In the genomic region with DNA sequence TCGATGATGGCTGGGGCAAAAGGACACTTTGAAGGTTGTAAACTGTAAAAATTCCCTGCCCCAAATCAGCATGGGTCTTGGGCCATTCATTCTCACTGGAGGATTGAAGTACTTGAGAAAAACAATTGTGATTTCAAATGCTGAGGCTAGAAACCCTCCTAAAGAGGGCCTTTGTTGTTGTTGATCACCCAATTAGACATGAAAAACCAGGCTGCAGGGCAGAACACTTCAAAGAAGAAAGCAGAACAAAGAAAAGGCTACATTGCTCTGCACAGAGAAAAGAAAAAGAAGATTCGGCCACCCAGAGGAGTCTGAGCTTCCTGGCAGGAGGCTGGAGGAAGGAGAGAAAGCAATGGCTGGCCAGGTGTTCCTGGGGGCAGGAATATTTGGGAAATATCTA, we compare ENCODE assay signal across 15 cellular contexts.
DNase-seq lines count a peak whose midpoint lies in the region; ATAC-seq and TF ChIP-seq lines count a peak whose summit lies in the region.
"Had no signal": no experiment of that assay in that cellular context is flagged by ENCODE, and none has a peak within 500 bp of the region (broad histone marks: within the 10 kb centered on the region; RNA-seq: fewer than 3 reads in every experiment).

No MANE protein-coding gene starts in this region.

- no peaks in the 10 kb centered on the region for H4K20me1 ChIP-seq in GM23338 (replicated peaks; ENCODE audit: insufficient read depth)
- H4K20me1 ChIP-seq: BLaER1 treated with 17β-estradiol and CSF1 and Interleukin-3, amounts not matched to agents 10 nM and 100 nM had no signal

- no peak overlapping the region for H3K27ac ChIP-seq in GM23338 (ENCODE audit: low read depth)
- peak overlapping the region; percentile 67; the same call in 1 of the 2 replicates for H3K27ac ChIP-seq in HUES6 (ENCODE audit: low read depth, low read length)
- H3K27ac ChIP-seq in endodermal cell (ENCODE audit: low read depth, low read length): no peak overlapping the region
- H3K27ac ChIP-seq: BLaER1 treated with 17β-estradiol and CSF1 and Interleukin-3, amounts not matched to agents 10 nM and 100 nM had no signal

- H2AFZ ChIP-seq in GM23338: no peak overlapping the region

- no peak overlapping the region for H3K4me2 ChIP-seq in GM23338
- H3K4me2 ChIP-seq: BLaER1 treated with 17β-estradiol and CSF1 and Interleukin-3, amounts not matched to agents 10 nM and 100 nM had no signal

- no peaks in the 10 kb centered on the region for H3K9me2 ChIP-seq in GM23338 (ENCODE audit: insufficient read depth)

- ATAC-seq in GM23338 (peak; percentile 87), HG03025 (IDR thresholded peaks at IDR 0.05; ENCODE audit: low FRiP score, unreplicated experiment) (no peak), HG03571 (IDR thresholded peaks at IDR 0.05; ENCODE audit: unreplicated experiment) (no peak)
- ATAC-seq: GM12878, HCT116, K562 had no signal

- H3K4me1 Mint-ChIP-seq in GM23338 (peaks cover 21% of the 10 kb centered on the region), endodermal cell (peaks cover 10% of the 10 kb centered on the region)
- H3K4me1 Mint-ChIP-seq: CD4-positive, CD25-positive, alpha-beta regulatory T cell had no signal

- peak; percentile 63 for DNase-seq in GM23338 (ENCODE audit: low spot score)
- DNase-seq in endodermal cell: peak; percentile 75
- peak; percentile 34 for DNase-seq in iPS-NIHi7 (ENCODE audit: extremely low spot score)
- no peak for DNase-seq in NCI-H446 treated with DMSO at 0.1 percent for 48 hours (lab: John Stamatoyannopoulos, UW)
- no peak for DNase-seq in UCSD-AML1 (lab: John Stamatoyannopoulos, UW; ENCODE audit: unreplicated experiment)
- DNase-seq: ACHN; CD4-positive, CD25-positive, alpha-beta regulatory T cell; GOT3 had no signal

- H3K79me2 ChIP-seq in GM23338 (replicated peaks; ENCODE audit: insufficient read depth): no peaks in the 10 kb centered on the region

- 60 to 67% methylated on average over 1 to 2 of the region's 2 CpGs for WGBS in endodermal cell (ENCODE audit: insufficient coverage in 1 of 2, insufficient read length in 1 of 2), 2 experiments

- H3K27ac Mint-ChIP-seq in GM23338 (no peak overlapping the region), endodermal cell (no peak overlapping the region)
- H3K27ac Mint-ChIP-seq: CD4-positive, CD25-positive, alpha-beta regulatory T cell had no signal

- no peaks in the 10 kb centered on the region for H3F3A ChIP-seq in GM23338 (replicated peaks; ENCODE audit: low read depth)

- H3K4me3 ChIP-seq in GM23338: no peak overlapping the region
- H3K4me3 ChIP-seq in HUES6 (ENCODE audit: low read depth, low read length): peak overlapping the region; percentile 41; the same call in 1 of the 2 replicates
- no peak overlapping the region for H3K4me3 ChIP-seq in endodermal cell (ENCODE audit: low read length)
- H3K4me3 ChIP-seq: BLaER1 treated with 17β-estradiol and CSF1 and Interleukin-3, amounts not matched to agents 10 nM and 100 nM; GM12878; K562 had no signal

- H3K9ac ChIP-seq in HUES6 (ENCODE audit: low read length) (peak overlapping the region; percentile 72), endodermal cell (ENCODE audit: extremely low read depth, low read length, poor library complexity, severe bottlenecking) (no peak overlapping the region)
- H3K9ac ChIP-seq: BLaER1 treated with 17β-estradiol and CSF1 and Interleukin-3, amounts not matched to agents 10 nM and 100 nM had no signal

- peaks cover 11% of the 10 kb centered on the region for H3K27me3 Mint-ChIP-seq in GM23338 (ENCODE audit: insufficient read depth, low read depth, poor library complexity)
- peaks cover 2% of the 10 kb centered on the region for H3K27me3 Mint-ChIP-seq in endodermal cell (ENCODE audit: insufficient read depth)

- H3K36me3 Mint-ChIP-seq in GM23338 (ENCODE audit: low read depth) (peaks cover 39% of the 10 kb centered on the region), endodermal cell (ENCODE audit: low read depth) (no peaks in the 10 kb centered on the region)
- H3K36me3 Mint-ChIP-seq: CD4-positive, CD25-positive, alpha-beta regulatory T cell had no signal

- peaks cover 36% of the 10 kb centered on the region for H3K9me3 Mint-ChIP-seq in GM23338
- H3K9me3 Mint-ChIP-seq in endodermal cell: peaks cover 18% of the 10 kb centered on the region

- peaks cover 19% of the 10 kb centered on the region for H3K36me3 ChIP-seq in GM23338 (ENCODE audit: insufficient read depth)
- H3K36me3 ChIP-seq in HUES6 (ENCODE audit: control insufficient read depth, insufficient read depth, low read length): no peaks in the 10 kb centered on the region
- H3K36me3 ChIP-seq in endodermal cell (ENCODE audit: control insufficient read depth, insufficient read depth, low read length): no peaks in the 10 kb centered on the region

- H3K4me3 Mint-ChIP-seq in GM23338 (no peak overlapping the region), endodermal cell (no peak overlapping the region)
- H3K4me3 Mint-ChIP-seq: CD4-positive, CD25-positive, alpha-beta regulatory T cell had no signal

- H3K27me3 ChIP-seq in GM23338 (ENCODE audit: insufficient read depth) (peaks cover 5% of the 10 kb centered on the region; the same call in 1 of the 2 replicates), HUES6 (ENCODE audit: control insufficient read depth, insufficient read depth, low read length) (no peaks in the 10 kb centered on the region; the same call in 1 of the 2 replicates), endodermal cell (ENCODE audit: control insufficient read depth, insufficient read depth, low read length, poor library complexity, severe bottlenecking) (no peaks in the 10 kb centered on the region)
- H3K27me3 ChIP-seq: BLaER1 treated with 17β-estradiol and CSF1 and Interleukin-3, amounts not matched to agents 10 nM and 100 nM had no signal

- H3K4me1 ChIP-seq in GM23338 (ENCODE audit: insufficient read depth) (peaks cover 23% of the 10 kb centered on the region), HUES6 (ENCODE audit: control insufficient read depth, insufficient read depth, low read length) (peaks cover 33% of the 10 kb centered on the region), endodermal cell (ENCODE audit: control insufficient read depth, insufficient read depth, low read length) (no peaks in the 10 kb centered on the region)

- no peak for TF ChIP-seq CTCF in GM23338 (conservative IDR thresholded peaks at IDR 0.05; ENCODE audit: low read depth in 2 of 2)
- TF ChIP-seq CTCF in endodermal cell (conservative IDR thresholded peaks at IDR 0.05): no peak

- peaks cover 19% of the 10 kb centered on the region for H3K9me3 ChIP-seq in HUES6 (ENCODE audit: control insufficient read depth, insufficient read depth, low read depth, low read length)
- H3K9me3 ChIP-seq in endodermal cell (ENCODE audit: control insufficient read depth, low read length): peaks cover 17% of the 10 kb centered on the region

TF ChIP-seq in GM23338, 12 proteins besides CTCF, POLR2A, EP300 and RAD21:
- TF ChIP-seq POLR2AphosphoS5 (IDR thresholded peaks at IDR 0.05; ENCODE audit: low read depth): no peak
- TF ChIP-seq NANOG (IDR thresholded peaks at IDR 0.05; ENCODE audit: borderline replicate concordance): peak; percentile 84

Comparison
In these comparisons a context has a peak if more than half of its experiments do, and no peak if none do; other contexts are left out.
1. DNase-seq: peak in GM23338 (single experiment), endodermal cell (single experiment) and iPS-NIHi7 (single experiment); none in NCI-H446 treated with DMSO at 0.1 percent for 48 hours (single experiment) and UCSD-AML1 (single experiment).